Comparison of ENCODE assay signal across 9 cellular contexts in the genomic region with DNA sequence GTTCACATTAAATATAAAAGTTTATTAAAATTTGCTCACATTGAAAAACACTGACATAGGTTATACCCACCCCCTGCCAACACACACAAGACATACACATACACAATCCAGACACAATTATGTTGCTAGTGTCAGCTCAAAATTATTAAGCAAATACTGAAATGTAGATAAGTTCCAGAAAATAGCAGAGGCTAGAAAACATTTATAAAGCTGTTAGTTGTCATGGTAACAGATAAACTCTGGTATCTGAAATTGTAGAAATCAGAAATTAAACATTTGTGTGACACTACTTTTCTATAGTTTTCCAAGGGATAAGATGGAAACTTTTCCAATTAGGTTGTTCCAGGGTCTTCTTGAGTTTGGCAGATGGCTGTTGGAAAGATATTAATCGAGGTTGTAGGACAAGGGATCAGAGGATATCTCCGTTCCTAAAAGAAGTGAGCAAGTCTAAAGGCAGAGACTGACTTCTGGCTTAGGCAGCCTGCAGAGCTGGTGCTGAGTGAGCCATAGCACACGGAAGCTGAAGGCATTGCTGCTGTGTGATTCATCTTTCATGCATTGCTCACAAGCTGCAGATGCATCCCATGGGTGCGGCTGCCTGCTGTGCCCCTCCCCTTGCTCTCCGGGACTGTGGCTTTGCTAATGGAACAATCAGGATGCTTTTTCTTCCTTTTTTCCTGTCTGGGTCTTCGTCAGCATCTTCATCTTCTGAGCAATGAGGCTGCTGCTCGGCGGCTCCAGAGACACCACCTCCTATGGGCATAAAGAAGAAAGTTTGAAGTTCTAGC.
DNase-seq lines count a peak whose midpoint lies in the region; ATAC-seq and TF ChIP-seq lines count a peak whose summit lies in the region.
"Had no signal": no experiment of that assay in that cellular context is flagged by ENCODE, and none has a peak within 500 bp of the region (broad histone marks: within the 10 kb centered on the region; RNA-seq: fewer than 3 reads in every experiment).

No MANE protein-coding gene starts in this region.

- H3K79me2 ChIP-seq in SK-N-SH (ENCODE audit: insufficient read depth), result no peaks in the 10 kb centered on the region

- TF ChIP-seq EP300 in SK-N-SH (IDR thresholded peaks at IDR 0.05; ENCODE audit: borderline replicate concordance in 1 of 2, low read depth in 1 of 2, low read length in 1 of 2), result no peak

- ATAC-seq in left cardiac atrium (peak in 1 of 2 donors; percentile 100), GM18858 (IDR thresholded peaks at IDR 0.05; ENCODE audit: unreplicated experiment) (no peak)

- DNase-seq in NCI-H2227 (lab: John Stamatoyannopoulos, UW; ENCODE audit: unreplicated experiment) (peak; percentile 3), NCI-H2227 treated with DMSO at 0.1 percent for 48 hours (lab: John Stamatoyannopoulos, UW) (no peak), SK-N-SH (peak; percentile 58), left cardiac atrium (peak; percentile 56), superior temporal gyrus (ENCODE audit: extremely low spot score) (peak; percentile 34), NCI-H187 (lab: John Stamatoyannopoulos, UW) (no peak)
- no peak for DNase-seq in activated CD4-positive, alpha-beta T cell treated with anti-CD3 and anti-CD28 coated beads, Interleukin-2, amount 50 U/mL, for 1 hour
- DNase-seq: H9 had no signal

- H2AFZ ChIP-seq in SK-N-SH (ENCODE audit: low read depth), result peak overlapping the region; percentile 37; the same call in 1 of the 2 replicates

- no peaks in the 10 kb centered on the region for H3K27me3 ChIP-seq in SK-N-SH (ENCODE audit: insufficient read depth)

- no peak for TF ChIP-seq CTCF in SK-N-SH (IDR thresholded peaks at IDR 0.05)

- H3K9me3 ChIP-seq in SK-N-SH, result no peaks in the 10 kb centered on the region

- POLR2A ChIA-PET in SK-N-SH (lab: Yijun Ruan, JAX), result no interaction called here

- CTCF ChIA-PET in SK-N-SH (lab: Yijun Ruan, JAX), result interaction anchor here (0.7 to 1.7 kb wide), 4 partner anchors 18 to 342 kb away, joined by 3 to 5 read pairs (median 4); a partner anchor contains a TSS

- H3K36me3 ChIP-seq in SK-N-SH (replicated peaks in 1 of 2; ENCODE audit: control insufficient read depth in 1 of 2, insufficient read depth in 2 of 2, low read length in 1 of 2), result no peaks in the 10 kb centered on the region

- peak overlapping the region; percentile 5; the same call in 1 of the 2 replicates for H3K4me2 ChIP-seq in SK-N-SH

- H4K20me1 ChIP-seq in SK-N-SH (ENCODE audit: insufficient read depth), result no peaks in the 10 kb centered on the region

- no peak overlapping the region for H3K9ac ChIP-seq in SK-N-SH

- no peak overlapping the region for H3K4me3 ChIP-seq in SK-N-SH (ENCODE audit: low read depth in 2 of 2, low read length in 1 of 2)

- no peaks in the 10 kb centered on the region for H3F3A ChIP-seq in SK-N-SH (replicated peaks; ENCODE audit: insufficient read depth)

- intact Hi-C loops in left cardiac atrium (cut with DNase I), result loop anchor here in 1 of 2 donors (10.0 kb wide), 1 partner anchor 1064 kb away; a partner anchor contains a TSS

- TF ChIP-seq RAD21 in SK-N-SH (IDR thresholded peaks at IDR 0.05; ENCODE audit: low read length), result no peak

- 2% methylated on average over 8 of the region's 8 CpGs for WGBS in SK-N-SH (ENCODE audit: low lambda C conversion rate)

- no peaks in the 10 kb centered on the region for H3K9me2 ChIP-seq in SK-N-SH

- H3K27ac ChIP-seq in SK-N-SH (ENCODE audit: low read depth in 2 of 2, low read length in 1 of 2), result peak overlapping the region; percentile 32 to 50; a peak in 2 of 4 replicates

- peaks cover 0 to 27% of the 10 kb centered on the region in 2 experiments; a peak in 2 of 4 replicates for H3K4me1 ChIP-seq in SK-N-SH (ENCODE audit: control insufficient read depth in 1 of 2, insufficient read depth in 2 of 2, low read depth in 1 of 2, low read length in 1 of 2)

TF ChIP-seq in SK-N-SH, 30 proteins besides CTCF, POLR2A, EP300 and RAD21:
- TF ChIP-seq TCF12 (IDR thresholded peaks at IDR 0.05) (peak; percentile 32; the same call in 1 of the 2 replicates), ELF1 (IDR thresholded peaks at IDR 0.05) (no peak), POLR2AphosphoS5 (IDR thresholded peaks at IDR 0.05; ENCODE audit: low read depth, low read length) (no peak), JUND (IDR thresholded peaks at IDR 0.05) (peak; percentile 31; the same call in 1 of the 2 replicates), FOSL2 (IDR thresholded peaks at IDR 0.05; ENCODE audit: borderline replicate concordance, low read depth) (peak; percentile 54; the same call in 1 of the 2 replicates), CHD2 (IDR thresholded peaks at IDR 0.05; ENCODE audit: low read length, partially characterized antibody) (no peak), NRF1 (IDR thresholded peaks at IDR 0.05; ENCODE audit: low read depth, low read length) (no peak)
- TF ChIP-seq, protein P1, sequence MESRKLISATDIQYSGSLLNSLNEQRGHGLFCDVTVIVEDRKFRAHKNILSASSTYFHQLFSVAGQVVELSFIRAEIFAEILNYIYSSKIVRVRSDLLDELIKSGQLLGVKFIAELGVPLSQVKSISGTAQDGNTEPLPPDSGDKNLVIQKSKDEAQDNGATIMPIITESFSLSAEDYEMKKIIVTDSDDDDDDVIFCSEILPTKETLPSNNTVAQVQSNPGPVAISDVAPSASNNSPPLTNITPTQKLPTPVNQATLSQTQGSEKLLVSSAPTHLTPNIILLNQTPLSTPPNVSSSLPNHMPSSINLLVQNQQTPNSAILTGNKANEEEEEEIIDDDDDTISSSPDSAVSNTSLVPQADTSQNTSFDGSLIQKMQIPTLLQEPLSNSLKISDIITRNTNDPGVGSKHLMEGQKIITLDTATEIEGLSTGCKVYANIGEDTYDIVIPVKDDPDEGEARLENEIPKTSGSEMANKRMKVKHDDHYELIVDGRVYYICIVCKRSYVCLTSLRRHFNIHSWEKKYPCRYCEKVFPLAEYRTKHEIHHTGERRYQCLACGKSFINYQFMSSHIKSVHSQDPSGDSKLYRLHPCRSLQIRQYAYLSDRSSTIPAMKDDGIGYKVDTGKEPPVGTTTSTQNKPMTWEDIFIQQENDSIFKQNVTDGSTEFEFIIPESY (IDR thresholded peaks at IDR 0.05; ENCODE audit: borderline replicate concordance, low read depth), result no peak
- TF ChIP-seq, protein P2, sequence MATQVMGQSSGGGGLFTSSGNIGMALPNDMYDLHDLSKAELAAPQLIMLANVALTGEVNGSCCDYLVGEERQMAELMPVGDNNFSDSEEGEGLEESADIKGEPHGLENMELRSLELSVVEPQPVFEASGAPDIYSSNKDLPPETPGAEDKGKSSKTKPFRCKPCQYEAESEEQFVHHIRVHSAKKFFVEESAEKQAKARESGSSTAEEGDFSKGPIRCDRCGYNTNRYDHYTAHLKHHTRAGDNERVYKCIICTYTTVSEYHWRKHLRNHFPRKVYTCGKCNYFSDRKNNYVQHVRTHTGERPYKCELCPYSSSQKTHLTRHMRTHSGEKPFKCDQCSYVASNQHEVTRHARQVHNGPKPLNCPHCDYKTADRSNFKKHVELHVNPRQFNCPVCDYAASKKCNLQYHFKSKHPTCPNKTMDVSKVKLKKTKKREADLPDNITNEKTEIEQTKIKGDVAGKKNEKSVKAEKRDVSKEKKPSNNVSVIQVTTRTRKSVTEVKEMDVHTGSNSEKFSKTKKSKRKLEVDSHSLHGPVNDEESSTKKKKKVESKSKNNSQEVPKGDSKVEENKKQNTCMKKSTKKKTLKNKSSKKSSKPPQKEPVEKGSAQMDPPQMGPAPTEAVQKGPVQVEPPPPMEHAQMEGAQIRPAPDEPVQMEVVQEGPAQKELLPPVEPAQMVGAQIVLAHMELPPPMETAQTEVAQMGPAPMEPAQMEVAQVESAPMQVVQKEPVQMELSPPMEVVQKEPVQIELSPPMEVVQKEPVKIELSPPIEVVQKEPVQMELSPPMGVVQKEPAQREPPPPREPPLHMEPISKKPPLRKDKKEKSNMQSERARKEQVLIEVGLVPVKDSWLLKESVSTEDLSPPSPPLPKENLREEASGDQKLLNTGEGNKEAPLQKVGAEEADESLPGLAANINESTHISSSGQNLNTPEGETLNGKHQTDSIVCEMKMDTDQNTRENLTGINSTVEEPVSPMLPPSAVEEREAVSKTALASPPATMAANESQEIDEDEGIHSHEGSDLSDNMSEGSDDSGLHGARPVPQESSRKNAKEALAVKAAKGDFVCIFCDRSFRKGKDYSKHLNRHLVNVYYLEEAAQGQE (IDR thresholded peaks at IDR 0.05; ENCODE audit: low read depth, low read length), result no peak
TF ChIP-seq in SK-N-SH: peak in this region for 3.

Comparison
In these comparisons a context has a peak if more than half of its experiments do, and no peak if none do; other contexts are left out.
1. DNase-seq: peak in NCI-H2227 (single experiment), SK-N-SH (single experiment), left cardiac atrium (single experiment) and superior temporal gyrus (single experiment); none in NCI-H2227 treated with DMSO at 0.1 percent for 48 hours (single experiment), NCI-H187 (0 of 2) and activated CD4-positive, alpha-beta T cell treated with anti-CD3 and anti-CD28 coated beads, Interleukin-2, amount 50 U/mL, for 1 hour (single experiment).